In the genomic region with DNA sequence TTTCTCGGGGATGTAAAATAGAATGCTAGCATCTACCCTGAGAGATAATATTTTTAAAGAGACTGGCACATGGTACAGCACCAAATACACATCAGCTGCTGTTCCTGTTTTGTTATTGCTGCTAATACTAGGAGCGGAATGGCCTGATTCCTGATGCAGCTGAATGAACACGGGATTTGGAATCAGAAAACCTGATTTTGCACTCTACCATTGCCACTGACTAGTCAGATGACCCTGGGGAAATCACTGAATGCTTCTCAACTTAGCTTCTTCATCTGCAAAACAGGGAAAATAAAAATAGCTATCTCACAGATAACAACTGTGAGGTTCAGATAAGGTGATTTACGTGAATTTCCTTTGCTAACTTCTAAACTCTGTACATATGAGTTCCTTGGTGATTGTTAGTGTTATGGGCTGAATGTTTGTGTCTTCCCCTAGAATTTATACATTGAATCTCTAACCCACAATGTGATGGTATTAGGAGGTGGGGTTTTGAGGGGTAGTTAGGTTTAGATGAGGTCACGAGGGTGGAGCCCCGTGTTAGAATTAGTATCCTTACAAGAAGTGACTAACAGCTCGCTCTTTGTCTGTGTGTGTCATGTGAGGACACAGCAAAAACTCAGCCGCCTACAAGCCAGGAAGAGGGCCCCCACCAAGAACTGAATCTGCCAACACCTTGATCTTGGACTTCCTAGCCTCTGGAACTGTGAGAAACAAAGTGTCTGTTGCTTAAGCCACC, we compare ENCODE assay signal across 10 cellular contexts. TPM values are rescaled to one million over a fixed set of nuclear protein-coding genes. Genes with fewer than 3 reads are reported as not detected.
A peak's percentile ranks its signal among the peaks of the same experiment; 100 is the strongest.
DNase-seq lines count a peak whose midpoint lies in the region; ATAC-seq, FAIRE-seq and TF ChIP-seq lines count a peak whose summit lies in the region.
"Had no signal": no experiment of that assay in that cellular context is flagged by ENCODE, and none has a peak within 500 bp of the region (broad histone marks: within the 10 kb centered on the region; RNA-seq: fewer than 3 reads in every experiment).

No MANE protein-coding gene starts in this region.

- peaks cover 0 to 64% of the 10 kb centered on the region in 2 donors for H3K4me1 ChIP-seq in right atrium auricular region

- H3K4me3 Mint-ChIP-seq in T-helper 2 cell treated with Interferon-gamma antibody and Interleukin-4, amounts not matched to agents 5 μg/mL and 100 μg/mL, for 36 hours, result peak overlapping the region; percentile 90
- peak overlapping the region; percentile 84 for H3K4me3 Mint-ChIP-seq in stimulated activated effector memory CD8-positive, alpha-beta T cell treated with anti-CD3 and anti-CD28 coated beads, Interleukin-12 subunit alpha, Interleukin-12 subunit beta, amount 100 ng/mL, for 72 hours

- no peaks in the 10 kb centered on the region for H3K36me3 ChIP-seq in right atrium auricular region
- H3K36me3 ChIP-seq: ovary had no signal

- H3K9me3 Mint-ChIP-seq in T-helper 2 cell treated with Interferon-gamma antibody and Interleukin-4, amounts not matched to agents 5 μg/mL and 100 μg/mL, for 36 hours, result no peaks in the 10 kb centered on the region
- H3K9me3 Mint-ChIP-seq in stimulated activated effector memory CD8-positive, alpha-beta T cell treated with anti-CD3 and anti-CD28 coated beads, Interleukin-12 subunit alpha, Interleukin-12 subunit beta, amount 100 ng/mL, for 72 hours, result no peaks in the 10 kb centered on the region

- H3K36me3 Mint-ChIP-seq in T-helper 2 cell treated with Interferon-gamma antibody and Interleukin-4, amounts not matched to agents 5 μg/mL and 100 μg/mL, for 36 hours (ENCODE audit: low read depth), result peaks cover 14% of the 10 kb centered on the region
- H3K36me3 Mint-ChIP-seq in stimulated activated effector memory CD8-positive, alpha-beta T cell treated with anti-CD3 and anti-CD28 coated beads, Interleukin-12 subunit alpha, Interleukin-12 subunit beta, amount 100 ng/mL, for 72 hours, result peaks cover 43% of the 10 kb centered on the region

- ATAC-seq in stimulated activated effector memory CD8-positive, alpha-beta T cell treated with anti-CD3 and anti-CD28 coated beads, Interleukin-12 subunit alpha, Interleukin-12 subunit beta, amount 100 ng/mL, for 72 hours, result peak; percentile 68

- no peak for FAIRE-seq in urothelium cell line (lab: Jason Lieb, UNC)

- peak overlapping the region; percentile 70 to 73 for H3K27ac ChIP-seq in right atrium auricular region
- H3K27ac ChIP-seq: ovary had no signal

- no peak for TF ChIP-seq CTCF in right atrium auricular region (IDR thresholded peaks at IDR 0.05)

- H3K4me3 ChIP-seq in right atrium auricular region, result no peak overlapping the region
- H3K4me3 ChIP-seq: ovary had no signal

- H3K27ac Mint-ChIP-seq in T-helper 2 cell treated with Interferon-gamma antibody and Interleukin-4, amounts not matched to agents 5 μg/mL and 100 μg/mL, for 36 hours, result peak overlapping the region; percentile 99
- peak overlapping the region; percentile 99 for H3K27ac Mint-ChIP-seq in stimulated activated effector memory CD8-positive, alpha-beta T cell treated with anti-CD3 and anti-CD28 coated beads, Interleukin-12 subunit alpha, Interleukin-12 subunit beta, amount 100 ng/mL, for 72 hours

- H3K9me3 ChIP-seq in right atrium auricular region, result no peaks in the 10 kb centered on the region
- H3K9me3 ChIP-seq: ovary had no signal

- no peaks in the 10 kb centered on the region for H3K27me3 Mint-ChIP-seq in T-helper 2 cell treated with Interferon-gamma antibody and Interleukin-4, amounts not matched to agents 5 μg/mL and 100 μg/mL, for 36 hours (ENCODE audit: low read depth)

- H3K4me1 Mint-ChIP-seq in T-helper 2 cell treated with Interferon-gamma antibody and Interleukin-4, amounts not matched to agents 5 μg/mL and 100 μg/mL, for 36 hours (ENCODE audit: low read depth), result peaks cover 87% of the 10 kb centered on the region
- peaks cover 98% of the 10 kb centered on the region for H3K4me1 Mint-ChIP-seq in stimulated activated effector memory CD8-positive, alpha-beta T cell treated with anti-CD3 and anti-CD28 coated beads, Interleukin-12 subunit alpha, Interleukin-12 subunit beta, amount 100 ng/mL, for 72 hours

- peak; percentile 80 for DNase-seq in T-helper 2 cell treated with Interferon-gamma antibody and Interleukin-4, amounts not matched to agents 5 μg/mL and 100 μg/mL, for 36 hours (ENCODE audit: low spot score)
- DNase-seq in activated T-helper 9 cell treated with anti-CD3 and anti-CD28 coated beads, Interleukin-2, amount 50 U/mL, for 16 hours (ENCODE audit: low read depth), result peak; percentile 52
- DNase-seq in right atrium auricular region (ENCODE audit: low spot score) (peak; percentile 61), DMS53 treated with DMSO at 0.1 percent for 48 hours (lab: John Stamatoyannopoulos, UW; ENCODE audit: unreplicated experiment) (no peak), urothelium cell line (ENCODE audit: low spot score) (no peak), SKM-1 (lab: John Stamatoyannopoulos, UW; ENCODE audit: unreplicated experiment) (no peak), cerebellar cortex (ENCODE audit: low spot score) (no peak)
- DNase-seq in stimulated activated effector memory CD8-positive, alpha-beta T cell treated with anti-CD3 and anti-CD28 coated beads, Interleukin-12 subunit alpha, Interleukin-12 subunit beta, amount 100 ng/mL, for 72 hours (ENCODE audit: low spot score in 2 of 2), result peak; percentile 32 to 82
- DNase-seq: GDM1, ovary had no signal

- no peaks in the 10 kb centered on the region for H3K27me3 ChIP-seq in right atrium auricular region
- H3K27me3 ChIP-seq: ovary had no signal

RNA-seq across cellular contexts. Expression of gene LRRC8C, which starts 24.9 kb away (rescaled TPM):
- total RNA-seq in right atrium auricular region, result 10 to 100 TPM in 1 of 2 donors, 1 to 10 TPM in 1; 9.0 to 11.5 TPM

Comparison
In these comparisons a context has a peak if more than half of its experiments do, and no peak if none do; other contexts are left out.
1. DNase-seq: peak in T-helper 2 cell treated with Interferon-gamma antibody and Interleukin-4, amounts not matched to agents 5 μg/mL and 100 μg/mL, for 36 hours (single experiment), activated T-helper 9 cell treated with anti-CD3 and anti-CD28 coated beads, Interleukin-2, amount 50 U/mL, for 16 hours (single experiment), right atrium auricular region (single experiment) and stimulated activated effector memory CD8-positive, alpha-beta T cell treated with anti-CD3 and anti-CD28 coated beads, Interleukin-12 subunit alpha, Interleukin-12 subunit beta, amount 100 ng/mL, for 72 hours (2 of 2); none in DMS53 treated with DMSO at 0.1 percent for 48 hours (single experiment), urothelium cell line (single experiment), SKM-1 (single experiment) and cerebellar cortex (single experiment).